15 cellular contexts compared by ENCODE assay signal in the genomic region with DNA sequence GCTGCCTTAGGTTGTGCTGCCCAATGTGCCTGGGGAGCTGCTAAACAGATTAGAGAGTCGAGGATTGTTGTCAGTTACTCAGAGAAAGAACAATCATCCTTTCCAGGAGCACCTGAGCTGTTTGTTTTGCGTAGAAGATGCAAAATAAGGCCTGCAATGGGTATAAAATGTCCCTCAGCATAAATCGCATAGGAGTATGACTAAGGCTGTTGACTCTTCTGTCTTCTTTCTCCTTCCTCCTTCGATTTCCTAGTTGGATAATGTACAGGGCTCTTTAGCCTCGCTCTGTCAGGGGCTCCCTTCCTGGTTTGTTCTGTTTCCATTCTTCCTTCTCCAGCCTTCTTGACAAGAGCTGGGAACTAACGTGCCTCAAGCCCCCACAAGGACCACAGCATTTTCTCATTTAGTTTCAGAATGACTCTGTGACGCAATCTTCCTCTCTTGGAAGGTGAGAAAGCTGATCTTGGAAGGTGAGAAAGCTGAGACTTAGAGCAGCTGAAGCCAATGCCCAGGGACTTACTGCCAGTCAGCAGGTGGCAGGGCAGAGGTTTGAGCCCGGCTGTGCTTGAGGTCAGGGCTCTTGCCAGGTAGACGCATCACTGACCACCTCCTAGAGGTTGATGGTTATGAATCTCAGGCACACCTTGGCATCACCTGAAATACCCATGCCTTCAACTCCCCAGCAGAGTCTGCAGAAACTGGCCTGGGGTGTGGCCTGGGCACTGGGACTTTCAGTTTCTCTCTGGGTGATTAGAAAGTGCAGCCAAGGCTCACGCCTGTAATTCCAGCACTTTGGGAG. TPM values are rescaled to one million over a fixed set of nuclear protein-coding genes. Genes with fewer than 3 reads are reported as not detected.
A peak's percentile ranks its signal among the peaks of the same experiment; 100 is the strongest.
DNase-seq lines count a peak whose midpoint lies in the region; ATAC-seq, FAIRE-seq and TF ChIP-seq lines count a peak whose summit lies in the region.
"Not testable (repeated sequence)": the region's sequence is repeated elsewhere in the genome, so short reads cannot be mapped to it uniquely, and the experiment has no call there.
"Had no signal": no experiment of that assay in that cellular context is flagged by ENCODE, and none has a peak within 500 bp of the region (broad histone marks: within the 10 kb centered on the region; RNA-seq: fewer than 3 reads in every experiment).

No MANE protein-coding gene starts in this region.

- ATAC-seq in GM19328 (IDR thresholded peaks at IDR 0.05; ENCODE audit: unreplicated experiment) (peak; percentile 44), GM21619 (IDR thresholded peaks at IDR 0.05; ENCODE audit: unreplicated experiment) (peak; percentile 51), HG02938 (IDR thresholded peaks at IDR 0.05; ENCODE audit: unreplicated experiment) (peak; percentile 61), HG03439 (IDR thresholded peaks at IDR 0.05; ENCODE audit: unreplicated experiment) (peak; percentile 62), RWPE2 (ENCODE audit: low read depth) (peak; percentile 67), pancreas (peak in 3 of 4 donors; percentile 54 to 65 (median 60))

- WGBS in mammary epithelial cell (ENCODE audit: low coverage, missing lambda C conversion rate) = 98% methylated on average over 5 of the region's 10 CpGs
- 56 to 65% methylated on average over 5 to 6 of the region's 10 CpGs for WGBS in pancreas, 2 donors

- H3K79me2 ChIP-seq in mammary epithelial cell (ENCODE audit: insufficient read depth, low read length) = not testable (repeated sequence)

- H3K9ac ChIP-seq in mammary epithelial cell (ENCODE audit: insufficient read depth, low read length) = not testable (repeated sequence)

- intact Hi-C loops in mammary epithelial cell (cut with micrococcal nuclease); pancreas (cut with DNase I): not testable (repeated sequence)

- H3K4me1 ChIP-seq in RWPE2 (ENCODE audit: insufficient read depth, poor library complexity, severe bottlenecking); pancreas: not testable (repeated sequence)
- peaks cover 17% of the 10 kb centered on the region for H3K4me1 ChIP-seq in mammary epithelial cell (ENCODE audit: insufficient read depth, low read length)

- not testable (repeated sequence) for H3K4me2 ChIP-seq in mammary epithelial cell (ENCODE audit: insufficient read depth, low read depth, low read length)

- not testable (repeated sequence) for DNase-seq in GM12891 (ENCODE audit: insufficient read length, low spot score); RWPE2 (ENCODE audit: low spot score); pancreas
- peak; percentile 55 for DNase-seq in mammary epithelial cell

- TF ChIP-seq POLR2A in GM12891 (IDR thresholded peaks at IDR 0.05; ENCODE audit: low read depth, low read length) = not testable (repeated sequence)

- dilution Hi-C loops in mammary epithelial cell (cut with HindIII; ENCODE audit: low sequenced_read_pairs) = not testable (repeated sequence)

- in situ Hi-C loops in mammary epithelial cell (cut with MboI; ENCODE audit: low sequenced_read_pairs in 2 of 2) = not testable (repeated sequence)

- CTCF ChIA-PET in mammary epithelial cell (lab: Charles Lee; ENCODE audit: low non-redundant PET) = not testable (repeated sequence)

- not testable (repeated sequence) for H3K27ac ChIP-seq in RWPE2 (ENCODE audit: poor library complexity, severe bottlenecking); mammary epithelial cell (ENCODE audit: insufficient read depth, low read depth, low read length); pancreas

- not testable (repeated sequence) for H3K4me3 ChIP-seq in RWPE2 (ENCODE audit: severe bottlenecking); mammary epithelial cell (replicated peaks in 1 of 3; ENCODE audit: insufficient read depth in 1 of 3, low read depth in 2 of 3, low read length in 3 of 3); pancreas

- not testable (repeated sequence) for H3K9me3 ChIP-seq in RWPE2 (ENCODE audit: severe bottlenecking); mammary epithelial cell (replicated peaks; ENCODE audit: insufficient read depth, low read length); pancreas

- H3K27me3 ChIP-seq in RWPE2 (ENCODE audit: insufficient read depth, poor library complexity, severe bottlenecking); mammary epithelial cell (ENCODE audit: insufficient read depth, low read length); pancreas: not testable (repeated sequence)

- not testable (repeated sequence) for BruUV-seq in mammary epithelial cell (replicated peaks; lab: Mats Ljungman, UMichigan)

- H4K20me1 ChIP-seq in mammary epithelial cell (ENCODE audit: insufficient read depth, low read length) = not testable (repeated sequence)

- not testable (repeated sequence) for TF ChIP-seq CTCF in RWPE2 (IDR thresholded peaks at IDR 0.05; ENCODE audit: poor library complexity, severe bottlenecking); mammary epithelial cell (conservative IDR thresholded peaks at IDR 0.05 in 1 of 2, IDR thresholded peaks at IDR 0.05 in 1 of 2; ENCODE audit: extremely low read depth in 1 of 2, insufficient read depth in 1 of 2, low read depth in 1 of 2, low read length in 2 of 2); pancreas (IDR thresholded peaks at IDR 0.05)

- not testable (repeated sequence) for H3K36me3 ChIP-seq in RWPE2 (ENCODE audit: low read depth); mammary epithelial cell (ENCODE audit: insufficient read depth, low read length); pancreas

- H2AFZ ChIP-seq in mammary epithelial cell (ENCODE audit: low read depth, low read length) = not testable (repeated sequence)

- peak; percentile 88 for FAIRE-seq in GM12891 (lab: Jason Lieb, UNC)
- FAIRE-seq in pancreas (lab: Jason Lieb, UNC) = not testable (repeated sequence)

RNA-seq across cellular contexts. Expression of gene SAA1, which starts 1.5 kb away (rescaled TPM):
- not detected for polyA plus RNA-seq in GM12891 (2012; ENCODE audit: low read depth, missing spikeins)
- total RNA-seq in mammary epithelial cell = 100 to 1,000 TPM in 1 of 2 donors, 10 to 100 TPM in 1; 18.2 to 169 TPM
- 113 TPM for polyA plus RNA-seq in mammary epithelial cell
- polyA minus RNA-seq in mammary epithelial cell = 140 TPM
- total RNA-seq in pancreas = 10 to 100 TPM in 3 of 6 donors, 1 to 10 TPM in 2, under 1 TPM in 1; 0.67 to 77.9 (median 10.1) TPM
- polyA plus RNA-seq in pancreas = 10 to 100 TPM in 1 of 2 donors, 1 to 10 TPM in 1; 5.9 to 47.8 TPM
- total RNA-seq: Caco-2, H9, osteocyte had no signal
- polyA plus RNA-seq: AG04450 had no signal

RNA-seq across cellular contexts. Expression of gene SAA2, which starts 19.1 kb away (rescaled TPM):
- polyA plus RNA-seq in GM12891 (2012; ENCODE audit: low read depth, missing spikeins) = not detected
- total RNA-seq in mammary epithelial cell (10 to 100 TPM in 1 of 2 donors, 1 to 10 TPM in 1; 2.7 to 17.9 TPM), pancreas (10 to 100 TPM in 3 of 6 donors, under 1 TPM in 1, not detected in 2; 0.59 to 22.0 (median 16.8) TPM)
- polyA plus RNA-seq in mammary epithelial cell (9.6 TPM), pancreas (1 to 10 TPM in 1 of 2 donors, under 1 TPM in 1; 0.49 to 3.3 TPM)
- not detected for polyA minus RNA-seq in mammary epithelial cell
- total RNA-seq: Caco-2, H9, osteocyte had no signal
- polyA plus RNA-seq: AG04450 had no signal

RNA-seq across cellular contexts. Expression of gene SAA4, which starts 30.9 kb away (rescaled TPM):
- polyA plus RNA-seq in GM12891 (2012; ENCODE audit: low read depth, missing spikeins) = not detected
- not detected for total RNA-seq in mammary epithelial cell
- not detected for polyA plus RNA-seq in mammary epithelial cell
- not detected for polyA minus RNA-seq in mammary epithelial cell
- total RNA-seq in pancreas = under 1 TPM in 1 of 6 donors, not detected in 5; 0.44 TPM
- not detected for polyA plus RNA-seq in pancreas
- total RNA-seq: Caco-2, cardiac septum, H9, kidney epithelial cell, M059J, osteocyte had no signal
- polyA plus RNA-seq: AG04450 had no signal

RNA-seq across cellular contexts. Expression of gene HPS5, which starts 54.4 kb away (rescaled TPM):
- 12.1 TPM for polyA plus RNA-seq in GM12891 (2012; ENCODE audit: low read depth, missing spikeins)
- total RNA-seq in mammary epithelial cell (100 to 1,000 TPM in 1 of 2 donors, 10 to 100 TPM in 1; 34.2 to 108 TPM), pancreas (1 to 10 TPM; 4.6 to 9.7 (median 7.3) TPM)
- polyA plus RNA-seq in mammary epithelial cell (16.5 TPM), pancreas (1 to 10 TPM; 3.4 to 5.0 TPM)
- 14.4 TPM for polyA minus RNA-seq in mammary epithelial cell

RNA-seq across cellular contexts. Expression of gene GTF2H1, which starts 54.8 kb away (rescaled TPM):
- polyA plus RNA-seq in GM12891 (2012; ENCODE audit: low read depth, missing spikeins) = 22.0 TPM
- total RNA-seq in mammary epithelial cell = 10 to 100 TPM; 67.5 to 98.9 TPM
- polyA plus RNA-seq in mammary epithelial cell = 39.2 TPM
- polyA minus RNA-seq in mammary epithelial cell = 10.6 TPM
- 10 to 100 TPM; 13.9 to 23.1 (median 18.2) TPM for total RNA-seq in pancreas
- polyA plus RNA-seq in pancreas = 10 to 100 TPM; 11.9 to 20.5 TPM
